13 cellular contexts compared by ENCODE assay signal in the genomic region with DNA sequence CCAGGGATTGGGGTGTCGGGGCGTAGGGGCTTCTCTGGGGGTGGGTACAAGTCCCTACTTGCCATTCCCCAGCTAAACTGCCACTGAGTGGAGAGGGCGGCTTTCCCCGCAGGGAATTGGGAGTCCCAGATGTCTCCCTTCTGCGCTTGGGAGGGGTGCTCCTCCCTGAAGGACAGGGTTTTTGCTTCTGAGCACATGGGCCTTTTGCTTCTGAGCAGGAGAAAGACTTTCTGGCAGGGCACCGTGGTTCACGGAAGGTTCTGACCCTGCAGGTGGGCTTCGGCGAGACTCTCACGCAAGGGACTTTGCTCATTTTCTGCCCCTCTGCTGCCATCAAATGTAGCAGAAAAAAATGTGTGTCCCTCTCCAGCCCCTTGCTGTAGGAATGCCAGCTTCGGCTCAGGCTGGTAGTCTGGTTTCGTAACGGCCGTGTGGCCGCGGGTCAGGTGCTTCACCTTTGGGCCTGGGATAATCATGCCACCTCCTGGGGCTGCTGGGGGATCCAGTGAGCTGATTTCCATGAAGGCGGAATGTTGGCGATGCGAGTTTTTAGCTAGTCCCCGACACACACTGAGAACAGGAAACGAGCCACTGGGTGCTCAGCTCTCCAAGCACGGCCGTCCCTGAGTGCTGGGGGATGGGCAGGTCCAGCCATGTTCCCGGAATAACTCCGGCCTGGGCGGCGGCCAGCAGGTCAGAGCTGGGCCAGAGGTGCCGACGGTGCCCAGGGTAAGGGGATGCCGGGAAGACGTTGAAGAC.
A peak's percentile ranks its signal among the peaks of the same experiment; 100 is the strongest.
DNase-seq lines count a peak whose midpoint lies in the region; ATAC-seq and TF ChIP-seq lines count a peak whose summit lies in the region.
"Had no signal": no experiment of that assay in that cellular context is flagged by ENCODE, and none has a peak within 500 bp of the region (broad histone marks: within the 10 kb centered on the region; RNA-seq: fewer than 3 reads in every experiment).

No MANE protein-coding gene starts in this region.

- no peaks in the 10 kb centered on the region for H3K27me3 ChIP-seq in right atrium auricular region
- H3K27me3 ChIP-seq in mucosa of stomach (ENCODE audit: control insufficient read depth, insufficient read depth, low read length): peaks cover 7% of the 10 kb centered on the region

- TF ChIP-seq CTCF in right atrium auricular region (IDR thresholded peaks at IDR 0.05): no peak

- H3K9me3 Mint-ChIP-seq in activated naive CD4-positive, alpha-beta T cell treated with anti-CD3 and anti-CD28 coated beads, Interleukin-2, amount 50 U/mL, for 72 hours: no peaks in the 10 kb centered on the region
- H3K9me3 Mint-ChIP-seq: brain had no signal

- H3K27ac Mint-ChIP-seq in activated naive CD4-positive, alpha-beta T cell treated with anti-CD3 and anti-CD28 coated beads, Interleukin-2, amount 50 U/mL, for 72 hours: no peak overlapping the region

- peaks cover 0 to 11% of the 10 kb centered on the region in 2 donors for H3K4me1 ChIP-seq in right atrium auricular region
- H3K4me1 ChIP-seq in mucosa of stomach (ENCODE audit: control insufficient read depth, insufficient read depth, low read length): peaks cover 10% of the 10 kb centered on the region

- no peaks in the 10 kb centered on the region for H3K36me3 Mint-ChIP-seq in activated naive CD4-positive, alpha-beta T cell treated with anti-CD3 and anti-CD28 coated beads, Interleukin-2, amount 50 U/mL, for 72 hours
- H3K36me3 Mint-ChIP-seq: brain had no signal

- no peak overlapping the region for H3K4me3 ChIP-seq in right atrium auricular region
- H3K4me3 ChIP-seq in mucosa of stomach (ENCODE audit: low read length): no peak overlapping the region

- H3K27ac ChIP-seq in right atrium auricular region: peak overlapping the region in 1 of 2 donors; percentile 29

- H3K9me3 ChIP-seq in right atrium auricular region (no peaks in the 10 kb centered on the region), mucosa of stomach (ENCODE audit: control insufficient read depth, low read length) (no peaks in the 10 kb centered on the region)

- peak; percentile 87 for DNase-seq in Right ventricle myocardium inferior (ENCODE audit: missing footprints)
- DNase-seq in right atrium auricular region (ENCODE audit: low spot score): no peak
- peak; percentile 86 for DNase-seq in cardiac septum (ENCODE audit: low spot score)
- DNase-seq in DMS 273 (lab: John Stamatoyannopoulos, UW; ENCODE audit: unreplicated experiment): no peak
- DNase-seq in activated naive CD4-positive, alpha-beta T cell treated with anti-CD3 and anti-CD28 coated beads, Interleukin-2, amount 50 U/mL, for 72 hours (ENCODE audit: low spot score in 2 of 2): no peak
- DNase-seq in NK-92 treated with Interleukin-12 subunit alpha and Interleukin-12 subunit beta, amount 100 ng/mL, for 24 hours (lab: John Stamatoyannopoulos, UW): no peak
- DNase-seq: activated T-cell treated with anti-CD3 and anti-CD28 coated beads for 4 hours, NCI-H1436, OCI-M1 had no signal

- H3K9ac ChIP-seq in mucosa of stomach (ENCODE audit: low read length): peak overlapping the region; percentile 6

- ATAC-seq in Right ventricle myocardium inferior: peak; percentile 90
- ATAC-seq in HG02642 (IDR thresholded peaks at IDR 0.05; ENCODE audit: poor library complexity, unreplicated experiment): no peak
- no peak for ATAC-seq in activated naive CD4-positive, alpha-beta T cell treated with anti-CD3 and anti-CD28 coated beads, Interleukin-2, amount 50 U/mL, for 72 hours
- ATAC-seq: left colon had no signal

- intact Hi-C loops in Right ventricle myocardium inferior (cut with DNase I) (no loop called here), cardiac septum (cut with DNase I) (no loop called here)

- H3K36me3 ChIP-seq in right atrium auricular region (no peaks in the 10 kb centered on the region), mucosa of stomach (ENCODE audit: control insufficient read depth, insufficient read depth, low read length) (no peaks in the 10 kb centered on the region)

Comparison
In these comparisons a context has a peak if more than half of its experiments do, and no peak if none do; other contexts are left out.
1. DNase-seq: peak in Right ventricle myocardium inferior (single experiment) and cardiac septum (single experiment); none in right atrium auricular region (single experiment), DMS 273 (single experiment), activated naive CD4-positive, alpha-beta T cell treated with anti-CD3 and anti-CD28 coated beads, Interleukin-2, amount 50 U/mL, for 72 hours (0 of 2) and NK-92 treated with Interleukin-12 subunit alpha and Interleukin-12 subunit beta, amount 100 ng/mL, for 24 hours (single experiment).